ENCODE assay signal across 23 cellular contexts in genomic region chr16:23387666-23388065, GRCh38.
"Had no signal": no experiment of that assay in that cellular context is flagged by ENCODE, and none has a peak within 500 bp of the region (broad histone marks: within the 10 kb centered on the region; RNA-seq: fewer than 3 reads in every experiment).

No MANE protein-coding gene starts in this region.

- H3K4me1 Mint-ChIP-seq: activated B cell treated with CpG ODN at 0.5 μM for 24 hours; activated naive CD4-positive, alpha-beta T cell treated with anti-CD3 and anti-CD28 coated beads, Interleukin-2, amount 10 ng/mL, durations not matched to agents 7 days and 5 days; central memory CD8-positive, alpha-beta T cell had no signal

- H3K9me3 Mint-ChIP-seq: activated B cell treated with CpG ODN at 0.5 μM for 24 hours; activated CD8-positive, alpha-beta T cell treated with anti-CD3 and anti-CD28 coated beads for 36 hours; activated naive CD4-positive, alpha-beta T cell treated with anti-CD3 and anti-CD28 coated beads, Interleukin-2, amount 10 ng/mL, durations not matched to agents 7 days and 5 days; activated T-cell treated with anti-CD3 and anti-CD28 coated beads, Interleukin-2, amount 50 U/mL, for 72 hours; activated T-helper 2 cell treated with anti-CD3 and anti-CD28 coated beads, Interferon-gamma antibody, Interleukin-2, Interleukin-4, amounts not matched to agents 10 μg/mL and 5 μg/mL and 100 μg/mL, durations not matched to agents 14 hours and 24 hours and 36 hours; central memory CD8-positive, alpha-beta T cell; T-helper 1 cell treated with Interleukin-12 subunit alpha and Interleukin-12 subunit beta and Interleukin-4 antibody, amounts not matched to agents 30 μg/mL and 1 μg/mL, for 36 hours had no signal

- H3K4me3 ChIP-seq: body of pancreas had no signal

- DNase-seq: activated B cell treated with CpG ODN at 0.5 μM for 24 hours; activated CD8-positive, alpha-beta memory T cell treated with anti-CD3 and anti-CD28 coated beads, Interleukin-2, amount 50 U/mL, for 4 hours; activated CD8-positive, alpha-beta T cell treated with anti-CD3 and anti-CD28 coated beads for 36 hours; activated gamma-delta T cell treated with Interleukin-2 at 50 U/mL for 16 hours; activated naive CD4-positive, alpha-beta T cell treated with anti-CD3 and anti-CD28 coated beads, Interleukin-2, amount 10 ng/mL, durations not matched to agents 7 days and 5 days; activated T-cell treated with anti-CD3 and anti-CD28 coated beads, Interleukin-2, amount 50 U/mL, for 72 hours; body of pancreas; KG1; NCI-H1092; NCI-H1417 treated with DMSO at 0.1 percent for 48 hours; NCI-H1694; NCI-H2029; NCI-H2107; NCI-H2171 treated with DMSO at 0.1 percent for 48 hours; NCI-H226; NCI-H526; NCI-H82; SHP77 treated with DMSO at 0.1 percent for 48 hours; T-helper 9 cell had no signal

- H3K4me1 ChIP-seq: body of pancreas had no signal

- H3K27me3 Mint-ChIP-seq: activated B cell treated with CpG ODN at 0.5 μM for 24 hours; activated CD8-positive, alpha-beta T cell treated with anti-CD3 and anti-CD28 coated beads for 36 hours; activated naive CD4-positive, alpha-beta T cell treated with anti-CD3 and anti-CD28 coated beads, Interleukin-2, amount 10 ng/mL, durations not matched to agents 7 days and 5 days; central memory CD8-positive, alpha-beta T cell had no signal

- H3K4me3 Mint-ChIP-seq: activated B cell treated with CpG ODN at 0.5 μM for 24 hours; activated CD8-positive, alpha-beta T cell treated with anti-CD3 and anti-CD28 coated beads for 36 hours; activated naive CD4-positive, alpha-beta T cell treated with anti-CD3 and anti-CD28 coated beads, Interleukin-2, amount 10 ng/mL, durations not matched to agents 7 days and 5 days; activated T-cell treated with anti-CD3 and anti-CD28 coated beads, Interleukin-2, amount 50 U/mL, for 72 hours; central memory CD8-positive, alpha-beta T cell; T-helper 1 cell treated with Interleukin-12 subunit alpha and Interleukin-12 subunit beta and Interleukin-4 antibody, amounts not matched to agents 30 μg/mL and 1 μg/mL, for 36 hours had no signal

- H3K27ac ChIP-seq: body of pancreas had no signal

- H3K27me3 ChIP-seq: body of pancreas had no signal

- FAIRE-seq: RCC 7860 had no signal

- H3K27ac Mint-ChIP-seq: activated B cell treated with CpG ODN at 0.5 μM for 24 hours; activated CD8-positive, alpha-beta T cell treated with anti-CD3 and anti-CD28 coated beads for 36 hours; activated naive CD4-positive, alpha-beta T cell treated with anti-CD3 and anti-CD28 coated beads, Interleukin-2, amount 10 ng/mL, durations not matched to agents 7 days and 5 days; activated T-cell treated with anti-CD3 and anti-CD28 coated beads, Interleukin-2, amount 50 U/mL, for 72 hours; activated T-helper 2 cell treated with anti-CD3 and anti-CD28 coated beads, Interferon-gamma antibody, Interleukin-2, Interleukin-4, amounts not matched to agents 10 μg/mL and 5 μg/mL and 100 μg/mL, durations not matched to agents 14 hours and 24 hours and 36 hours; T-helper 1 cell treated with Interleukin-12 subunit alpha and Interleukin-12 subunit beta and Interleukin-4 antibody, amounts not matched to agents 30 μg/mL and 1 μg/mL, for 36 hours had no signal

- H3K9me3 ChIP-seq: body of pancreas had no signal
